Comparison of ENCODE assay signal across 1 cellular context in genomic region chr6:3231213-3232016, GRCh38.
TF ChIP-seq lines count a peak whose summit lies in the region.

No MANE protein-coding gene starts in this region.

TF ChIP-seq in HepG2, 621 proteins besides CTCF, POLR2A, EP300 and RAD21 (continued from another document and continues in another):
- TF ChIP-seq ZBTB40 (IDR thresholded peaks at IDR 0.05): no peak
- TF ChIP-seq ZBTB40 (CRISPR knock-in tag; IDR thresholded peaks at IDR 0.05): peak; percentile 63; the same call in 1 of the 2 replicates
- TF ChIP-seq MZF1 (CRISPR knock-in tag; IDR thresholded peaks at IDR 0.05; ENCODE audit: borderline replicate concordance): 0 out of 2 replicates have a peak, but pooled peaks have one; percentile 33
- 0 out of 2 replicates have a peak, but pooled peaks have one; percentile 13 for TF ChIP-seq RARA (CRISPR knock-in tag; IDR thresholded peaks at IDR 0.05)
- peak; percentile 68 for TF ChIP-seq ARID5B (CRISPR knock-in tag; IDR thresholded peaks at IDR 0.05)
- TF ChIP-seq NONO (IDR thresholded peaks at IDR 0.05): no peak
- 0 out of 2 replicates have a peak, but pooled peaks have one; percentile 56 for TF ChIP-seq NONO (CRISPR knock-in tag; conservative IDR thresholded peaks at IDR 0.05)
- TF ChIP-seq CENPX (CRISPR knock-in tag; IDR thresholded peaks at IDR 0.05): no peak
- no peak for TF ChIP-seq ZNF282 (IDR thresholded peaks at IDR 0.05; ENCODE audit: partially characterized antibody)
- 0 out of 2 replicates have a peak, but pooled peaks have one; percentile 37 for TF ChIP-seq ZNF142 (CRISPR knock-in tag; IDR thresholded peaks at IDR 0.05)
- peak; percentile 20; the same call in 1 of the 2 replicates for TF ChIP-seq ZNF318 (CRISPR knock-in tag; IDR thresholded peaks at IDR 0.05)
- no peak; the same call in 1 of the 2 replicates for TF ChIP-seq ZNF580 (CRISPR knock-in tag; IDR thresholded peaks at IDR 0.05; ENCODE audit: borderline replicate concordance, low read depth)
- 0 out of 2 replicates have a peak, but pooled peaks have one; percentile 4 for TF ChIP-seq FOXO1 (CRISPR knock-in tag; IDR thresholded peaks at IDR 0.05)
- peak; percentile 87 for TF ChIP-seq ZNF747 (CRISPR knock-in tag; IDR thresholded peaks at IDR 0.05; ENCODE audit: borderline replicate concordance)
- no peak for TF ChIP-seq ONECUT2 (CRISPR knock-in tag; IDR thresholded peaks at IDR 0.05)
